12 cellular contexts compared by ENCODE assay signal in genomic region chr9:114694719-114695269, GRCh38. TPM values are rescaled to one million over a fixed set of nuclear protein-coding genes. Genes with fewer than 3 reads are reported as not detected.
DNase-seq lines count a peak whose midpoint lies in the region; ATAC-seq, FAIRE-seq and TF ChIP-seq lines count a peak whose summit lies in the region.
"Had no signal": no experiment of that assay in that cellular context is flagged by ENCODE, and none has a peak within 500 bp of the region (broad histone marks: within the 10 kb centered on the region; RNA-seq: fewer than 3 reads in every experiment).

No MANE protein-coding gene starts in this region.

- H3K9me3 ChIP-seq in body of pancreas = no peaks in the 10 kb centered on the region
- H3K9me3 ChIP-seq: neutrophil had no signal

- WGBS in body of pancreas, 2 donors = 81 to 84% methylated on average over 6 of the region's 6 CpGs

- H3K9me3 Mint-ChIP-seq in activated T-helper 1 cell treated with anti-CD3 and anti-CD28 coated beads, Interleukin-12 subunit alpha, Interleukin-12 subunit beta, Interleukin-2, Interleukin-4 antibody, amounts not matched to agents 30 ng/mL and 10 ng/mL and 1 ng/mL, durations not matched to agents 14 hours and 24 hours and 36 hours = peaks cover 3% of the 10 kb centered on the region

- peaks cover 4% of the 10 kb centered on the region for H3K4me1 ChIP-seq in body of pancreas

- H3K36me3 Mint-ChIP-seq in activated T-helper 1 cell treated with anti-CD3 and anti-CD28 coated beads, Interleukin-12 subunit alpha, Interleukin-12 subunit beta, Interleukin-2, Interleukin-4 antibody, amounts not matched to agents 30 ng/mL and 10 ng/mL and 1 ng/mL, durations not matched to agents 14 hours and 24 hours and 36 hours (ENCODE audit: low read depth) = peaks cover 10% of the 10 kb centered on the region

- H3K4me1 Mint-ChIP-seq in activated T-helper 1 cell treated with anti-CD3 and anti-CD28 coated beads, Interleukin-12 subunit alpha, Interleukin-12 subunit beta, Interleukin-2, Interleukin-4 antibody, amounts not matched to agents 30 ng/mL and 10 ng/mL and 1 ng/mL, durations not matched to agents 14 hours and 24 hours and 36 hours (ENCODE audit: low read depth) = peaks cover 92% of the 10 kb centered on the region

- H3K27ac Mint-ChIP-seq in activated T-helper 1 cell treated with anti-CD3 and anti-CD28 coated beads, Interleukin-12 subunit alpha, Interleukin-12 subunit beta, Interleukin-2, Interleukin-4 antibody, amounts not matched to agents 30 ng/mL and 10 ng/mL and 1 ng/mL, durations not matched to agents 14 hours and 24 hours and 36 hours = peak overlapping the region; percentile 83

- intact Hi-C loops in activated T-helper 1 cell treated with anti-CD3 and anti-CD28 coated beads, Interleukin-12 subunit alpha, Interleukin-12 subunit beta, Interleukin-2, Interleukin-4 antibody, amounts not matched to agents 30 ng/mL and 10 ng/mL and 1 ng/mL, durations not matched to agents 14 hours and 24 hours and 36 hours (cut with micrococcal nuclease) = loop anchor here (5.0 to 10.0 kb wide), 2 partner anchors 107 to 1180 kb away; partner anchors contain the start of gene ATP6V1G1
- intact Hi-C loops in body of pancreas (cut with DNase I) = no loop called here

- DNase-seq in GM12892 (ENCODE audit: insufficient read length) = no peak
- DNase-seq in activated T-helper 1 cell treated with anti-CD3 and anti-CD28 coated beads, Interleukin-12 subunit alpha, Interleukin-12 subunit beta, Interleukin-2, Interleukin-4 antibody, amounts not matched to agents 30 ng/mL and 10 ng/mL and 1 ng/mL, durations not matched to agents 14 hours and 24 hours and 36 hours (ENCODE audit: low spot score) = peak; percentile 47
- no peak for DNase-seq in SHP77 treated with DMSO at 0.1 percent for 48 hours (lab: John Stamatoyannopoulos, UW)
- no peak for DNase-seq in NCI-H774 (lab: John Stamatoyannopoulos, UW)
- DNase-seq in body of pancreas = no peak
- no peak for DNase-seq in NCI-H128 (lab: John Stamatoyannopoulos, UW; ENCODE audit: unreplicated experiment)

- H3K36me3 ChIP-seq in body of pancreas (replicated peaks in 1 of 2; ENCODE audit: insufficient read depth in 1 of 2, low read depth in 2 of 2) = no peaks in the 10 kb centered on the region
- H3K36me3 ChIP-seq: neutrophil had no signal

- no peak for TF ChIP-seq POLR2A in GM12892 (IDR thresholded peaks at IDR 0.05; ENCODE audit: low read depth, low read length)
- no peak for TF ChIP-seq POLR2A in body of pancreas (IDR thresholded peaks at IDR 0.05)

- no peaks in the 10 kb centered on the region for H3K27me3 Mint-ChIP-seq in activated T-helper 1 cell treated with anti-CD3 and anti-CD28 coated beads, Interleukin-12 subunit alpha, Interleukin-12 subunit beta, Interleukin-2, Interleukin-4 antibody, amounts not matched to agents 30 ng/mL and 10 ng/mL and 1 ng/mL, durations not matched to agents 14 hours and 24 hours and 36 hours (ENCODE audit: insufficient read depth)

- H3K27ac ChIP-seq in body of pancreas = no peak overlapping the region
- H3K27ac ChIP-seq: neutrophil had no signal

- TF ChIP-seq CTCF in body of pancreas (IDR thresholded peaks at IDR 0.05) = no peak

- ATAC-seq in GM19372 (IDR thresholded peaks at IDR 0.05; ENCODE audit: low read depth, unreplicated experiment) = peak; percentile 37
- ATAC-seq in HG03025 (IDR thresholded peaks at IDR 0.05; ENCODE audit: low FRiP score, unreplicated experiment) = peak; percentile 34
- no peak for ATAC-seq in body of pancreas
- ATAC-seq: HCT116 had no signal

- FAIRE-seq in GM12892 (lab: Jason Lieb, UNC) = peak; percentile 65

- no peak overlapping the region for H3K4me3 ChIP-seq in body of pancreas

- peak overlapping the region; percentile 38 for H3K4me3 Mint-ChIP-seq in activated T-helper 1 cell treated with anti-CD3 and anti-CD28 coated beads, Interleukin-12 subunit alpha, Interleukin-12 subunit beta, Interleukin-2, Interleukin-4 antibody, amounts not matched to agents 30 ng/mL and 10 ng/mL and 1 ng/mL, durations not matched to agents 14 hours and 24 hours and 36 hours

- no peaks in the 10 kb centered on the region for H3K27me3 ChIP-seq in body of pancreas
- H3K27me3 ChIP-seq: neutrophil had no signal

RNA-seq across cellular contexts. Expression of gene TEX48, which starts 12.8 kb away (rescaled TPM):
- polyA plus RNA-seq in GM12892 (2012; ENCODE audit: missing spikeins) = not detected
- total RNA-seq in activated T-helper 1 cell treated with anti-CD3 and anti-CD28 coated beads, Interleukin-12 subunit alpha, Interleukin-12 subunit beta, Interleukin-2, Interleukin-4 antibody, amounts not matched to agents 30 ng/mL and 10 ng/mL and 1 ng/mL, durations not matched to agents 14 hours and 24 hours and 36 hours = 1.0 and 1.2 TPM in 2 replicates
- total RNA-seq in body of pancreas = not detected
- total RNA-seq: RPMI7951, urinary bladder had no signal
- polyA plus RNA-seq: urinary bladder had no signal

RNA-seq across cellular contexts. Expression of gene TEX53, which starts 37.2 kb away (rescaled TPM):
- polyA plus RNA-seq in GM12892 (2012; ENCODE audit: missing spikeins) = not detected
- not detected in 2 replicates for total RNA-seq in activated T-helper 1 cell treated with anti-CD3 and anti-CD28 coated beads, Interleukin-12 subunit alpha, Interleukin-12 subunit beta, Interleukin-2, Interleukin-4 antibody, amounts not matched to agents 30 ng/mL and 10 ng/mL and 1 ng/mL, durations not matched to agents 14 hours and 24 hours and 36 hours
- not detected for total RNA-seq in body of pancreas
- total RNA-seq: RPMI7951, urinary bladder had no signal
- polyA plus RNA-seq: urinary bladder had no signal
